Comparison of ENCODE assay signal across 9 cellular contexts in the genomic region with DNA sequence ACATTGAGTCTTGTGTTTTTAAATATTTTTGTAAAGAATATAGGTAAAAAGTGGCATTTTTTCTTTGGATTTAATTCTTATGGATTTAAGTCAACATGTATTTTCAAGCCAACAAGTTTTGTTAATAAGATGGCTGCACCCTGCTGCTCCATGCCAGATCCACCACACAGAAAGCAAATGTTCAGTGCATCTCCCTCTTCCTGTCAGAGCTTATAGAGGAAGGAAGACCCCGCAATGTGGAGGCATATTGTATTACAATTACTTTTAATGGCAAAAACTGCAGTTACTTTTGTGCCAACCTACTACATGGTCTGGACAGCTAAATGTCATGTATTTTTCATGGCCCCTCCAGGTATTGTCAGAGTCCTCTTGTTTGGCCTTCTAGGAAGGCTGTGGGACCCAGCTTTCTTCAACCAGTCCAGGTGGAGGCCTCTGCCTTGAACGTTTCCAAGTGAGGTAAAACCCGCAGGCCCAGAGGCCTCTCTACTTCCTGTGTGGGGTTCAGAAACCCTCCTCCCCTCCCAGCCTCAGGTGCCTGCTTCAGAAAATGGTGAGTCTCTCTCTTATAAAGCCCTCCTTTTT. TPM values are rescaled to one million over a fixed set of nuclear protein-coding genes. Genes with fewer than 3 reads are reported as not detected.
DNase-seq lines count a peak whose midpoint lies in the region; ATAC-seq lines count a peak whose summit lies in the region.
"Had no signal": no experiment of that assay in that cellular context is flagged by ENCODE, and none has a peak within 500 bp of the region (broad histone marks: within the 10 kb centered on the region; RNA-seq: fewer than 3 reads in every experiment).

CD3E (plus strand) TSS at position 504 of the 582 bp plus-strand sequence. CDS start 223 bp downstream, outside the sequence.

- no peaks in the 10 kb centered on the region for H3K4me1 ChIP-seq in rectal smooth muscle tissue (ENCODE audit: control insufficient read depth, insufficient read depth, low read length)

- H3K4me3 ChIP-seq in rectal smooth muscle tissue (ENCODE audit: low read length) = peak within 1 kb of the TSS; percentile 3

- H3K27me3 ChIP-seq in rectal smooth muscle tissue (ENCODE audit: control insufficient read depth, insufficient read depth, low read length) = no peaks in the 10 kb centered on the region

- no peak within 1 kb of the TSS for H3K27ac ChIP-seq in rectal smooth muscle tissue (ENCODE audit: low read depth, low read length)

- DNase-seq in activated gamma-delta T cell treated with Interleukin-2 at 50 U/mL for 16 hours (peak; percentile 65), activated gamma-delta T cell (lab: John Stamatoyannopoulos, UW) (no peak), AG08396 (ENCODE audit: low spot score) (no peak), NCI-H146 (lab: John Stamatoyannopoulos, UW) (no peak), ureter (ENCODE audit: low spot score) (no peak)
- peak; percentile 45 for DNase-seq in activated T-helper 9 cell treated with anti-CD3 and anti-CD28 coated beads, Interleukin-2, amount 50 U/mL, for 16 hours (ENCODE audit: low read depth)
- DNase-seq: cortex of kidney had no signal

- H3K36me3 ChIP-seq in rectal smooth muscle tissue (ENCODE audit: control insufficient read depth, insufficient read depth, low read length) = no peaks in the 10 kb centered on the region

- H3K9ac ChIP-seq in rectal smooth muscle tissue (ENCODE audit: low read length) = no peak within 1 kb of the TSS

- no peak for ATAC-seq in GM21360 (IDR thresholded peaks at IDR 0.05; ENCODE audit: unreplicated experiment)

RNA-seq across cellular contexts. Expression of gene CD3E, which starts in this region (rescaled TPM):
- total RNA-seq in ureter = 8.0 TPM

Comparison
In these comparisons a context has a peak if more than half of its experiments do, and no peak if none do; other contexts are left out.
1. DNase-seq: peak in activated gamma-delta T cell treated with Interleukin-2 at 50 U/mL for 16 hours (single experiment) and activated T-helper 9 cell treated with anti-CD3 and anti-CD28 coated beads, Interleukin-2, amount 50 U/mL, for 16 hours (single experiment); none in activated gamma-delta T cell (single experiment), AG08396 (single experiment), NCI-H146 (single experiment) and ureter (single experiment).